8 cellular contexts compared by ENCODE assay signal in the genomic region with DNA sequence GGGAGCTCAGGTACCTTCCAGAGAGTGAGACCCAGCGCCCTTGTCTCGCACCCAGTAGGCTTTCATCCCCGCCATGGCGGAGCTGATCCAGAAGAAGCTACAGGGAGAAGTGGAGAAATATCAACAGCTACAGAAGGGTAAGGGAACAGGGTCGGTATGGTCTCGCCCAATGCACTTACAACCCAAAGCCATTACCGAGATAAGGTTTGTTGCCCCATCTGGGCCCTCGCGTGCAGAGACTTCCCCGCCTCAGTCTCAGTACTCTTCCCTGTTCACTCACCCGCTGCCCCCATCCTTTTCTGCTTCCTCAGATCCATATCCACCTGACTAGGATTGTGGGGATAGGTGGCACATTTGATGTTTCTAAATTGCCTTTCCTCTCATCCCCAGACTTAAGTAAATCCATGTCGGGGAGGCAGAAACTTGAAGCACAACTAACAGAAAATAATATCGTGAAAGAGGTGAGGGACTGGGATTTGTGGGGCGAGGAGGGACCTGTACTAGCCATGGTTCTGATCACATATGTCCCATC. TPM values are rescaled to one million over a fixed set of nuclear protein-coding genes. Genes with fewer than 3 reads are reported as not detected.
A peak's percentile ranks its signal among the peaks of the same experiment; 100 is the strongest.
DNase-seq lines count a peak whose midpoint lies in the region; ATAC-seq, FAIRE-seq and TF ChIP-seq lines count a peak whose summit lies in the region.

No MANE protein-coding gene starts in this region.

- H3K4me3 Mint-ChIP-seq in activated T-helper 2 cell treated with anti-CD3 and anti-CD28 coated beads, Interferon-gamma antibody, Interleukin-2, Interleukin-4, amounts not matched to agents 10 μg/mL and 5 μg/mL and 100 μg/mL, durations not matched to agents 14 hours and 24 hours and 36 hours (ENCODE audit: low read depth) = peak overlapping the region; percentile 98

- peaks cover 25% of the 10 kb centered on the region for H3K4me1 Mint-ChIP-seq in activated T-helper 2 cell treated with anti-CD3 and anti-CD28 coated beads, Interferon-gamma antibody, Interleukin-2, Interleukin-4, amounts not matched to agents 10 μg/mL and 5 μg/mL and 100 μg/mL, durations not matched to agents 14 hours and 24 hours and 36 hours (ENCODE audit: low read depth)

- ATAC-seq in HG02571 (IDR thresholded peaks at IDR 0.05; ENCODE audit: unreplicated experiment) (peak; percentile 13), GM18858 (IDR thresholded peaks at IDR 0.05; ENCODE audit: unreplicated experiment) (no peak)

- 8% methylated on average over 14 of the region's 14 CpGs for WGBS in thymus

- H3K36me3 Mint-ChIP-seq in activated T-helper 2 cell treated with anti-CD3 and anti-CD28 coated beads, Interferon-gamma antibody, Interleukin-2, Interleukin-4, amounts not matched to agents 10 μg/mL and 5 μg/mL and 100 μg/mL, durations not matched to agents 14 hours and 24 hours and 36 hours (ENCODE audit: low read depth) = peaks cover 52% of the 10 kb centered on the region

- no peaks in the 10 kb centered on the region for H3K9me3 Mint-ChIP-seq in activated T-helper 2 cell treated with anti-CD3 and anti-CD28 coated beads, Interferon-gamma antibody, Interleukin-2, Interleukin-4, amounts not matched to agents 10 μg/mL and 5 μg/mL and 100 μg/mL, durations not matched to agents 14 hours and 24 hours and 36 hours

- H3K9me3 ChIP-seq in keratinocyte (ENCODE audit: control insufficient read depth, low read depth, low read length) (no peaks in the 10 kb centered on the region), thymus (ENCODE audit: control insufficient read depth) (no peaks in the 10 kb centered on the region)

- peak overlapping the region; percentile 95 for H3K9ac ChIP-seq in keratinocyte (ENCODE audit: control insufficient read depth, extremely low read depth, insufficient read depth, low read length)

- peaks cover 35 to 47% of the 10 kb centered on the region in 2 experiments for H3K36me3 ChIP-seq in keratinocyte (ENCODE audit: control insufficient read depth in 2 of 2, extremely low read depth in 1 of 2, insufficient read depth in 2 of 2, low read length in 2 of 2)
- H3K36me3 ChIP-seq in thymus (ENCODE audit: control insufficient read depth, insufficient read depth) = peaks cover 38% of the 10 kb centered on the region

- H3K9me1 ChIP-seq in keratinocyte (ENCODE audit: control insufficient read depth, extremely low read depth, insufficient read depth, low read length) = no peaks in the 10 kb centered on the region

- H3K27me3 ChIP-seq in keratinocyte (ENCODE audit: control insufficient read depth, extremely low read depth, insufficient read depth, low read length) (no peaks in the 10 kb centered on the region), thymus (ENCODE audit: control insufficient read depth, insufficient read depth) (no peaks in the 10 kb centered on the region)

- H3K4me1 ChIP-seq in keratinocyte (ENCODE audit: control insufficient read depth, extremely low read depth, insufficient read depth, low read length) = peaks cover 20% of the 10 kb centered on the region
- H3K4me1 ChIP-seq in thymus (ENCODE audit: control insufficient read depth, insufficient read depth, low read length) = peaks cover 7% of the 10 kb centered on the region

- H3K4me3 ChIP-seq in keratinocyte (ENCODE audit: control insufficient read depth in 2 of 3, extremely low read depth in 1 of 3, insufficient read depth in 2 of 3, low read depth in 1 of 3, low read length in 3 of 3) (peak overlapping the region; percentile 54 to 98 (median 95)), thymus (ENCODE audit: low read length) (peak overlapping the region; percentile 59)

- H3K4me2 ChIP-seq in keratinocyte (ENCODE audit: control insufficient read depth, extremely low read depth, insufficient read depth, low read depth, low read length) = peak overlapping the region; percentile 99

- H4K20me1 ChIP-seq in keratinocyte (ENCODE audit: control insufficient read depth, extremely low read depth, insufficient read depth, low read length) = no peaks in the 10 kb centered on the region

- TF ChIP-seq CTCF in keratinocyte (optimal IDR thresholded peaks at IDR 0.05 in 1 of 3, IDR thresholded peaks at IDR 0.05 in 1 of 3, conservative IDR thresholded peaks at IDR 0.05 in 1 of 3; ENCODE audit: extremely low read depth in 1 of 3, insufficient read depth in 2 of 3, low read length in 3 of 3) = no peak

- peak overlapping the region; percentile 95 for H2AFZ ChIP-seq in keratinocyte (ENCODE audit: control insufficient read depth, low read length)

- no peak for FAIRE-seq in keratinocyte (lab: Jason Lieb, UNC)

- peaks cover 49% of the 10 kb centered on the region for H3K79me2 ChIP-seq in keratinocyte (ENCODE audit: control insufficient read depth, insufficient read depth, low read length)

- peak overlapping the region; percentile 88 for H3K27ac Mint-ChIP-seq in activated T-helper 2 cell treated with anti-CD3 and anti-CD28 coated beads, Interferon-gamma antibody, Interleukin-2, Interleukin-4, amounts not matched to agents 10 μg/mL and 5 μg/mL and 100 μg/mL, durations not matched to agents 14 hours and 24 hours and 36 hours

- H3K27me3 Mint-ChIP-seq in activated T-helper 2 cell treated with anti-CD3 and anti-CD28 coated beads, Interferon-gamma antibody, Interleukin-2, Interleukin-4, amounts not matched to agents 10 μg/mL and 5 μg/mL and 100 μg/mL, durations not matched to agents 14 hours and 24 hours and 36 hours (ENCODE audit: low read depth) = no peaks in the 10 kb centered on the region

- H3K27ac ChIP-seq in keratinocyte (ENCODE audit: control insufficient read depth, insufficient read depth, low read length) = peak overlapping the region; percentile 85
- H3K27ac ChIP-seq in thymus (ENCODE audit: low read depth) = peak overlapping the region; percentile 6

- intact Hi-C loops in activated T-helper 2 cell treated with anti-CD3 and anti-CD28 coated beads, Interferon-gamma antibody, Interleukin-2, Interleukin-4, amounts not matched to agents 10 μg/mL and 5 μg/mL and 100 μg/mL, durations not matched to agents 14 hours and 24 hours and 36 hours (cut with micrococcal nuclease) = loop anchor here (1.0 kb wide), 3 partner anchors 9 to 19 kb away; partner anchors contain the start of genes B3GALT4 and VPS52

- DNase-seq in CD1c-positive myeloid dendritic cell (ENCODE audit: extremely low spot score) (peak; percentile 27), keratinocyte (ENCODE audit: low read depth, low spot score) (no peak), NCI-H187 (lab: John Stamatoyannopoulos, UW) (no peak)
- DNase-seq in activated T-helper 2 cell treated with anti-CD3 and anti-CD28 coated beads, Interferon-gamma antibody, Interleukin-2, Interleukin-4, amounts not matched to agents 10 μg/mL and 5 μg/mL and 100 μg/mL, durations not matched to agents 14 hours and 24 hours and 36 hours (ENCODE audit: low spot score) = no peak
- no peak for DNase-seq in stimulated activated CD4-positive, alpha-beta T cell treated with anti-CD3 and anti-CD28 coated beads, Interleukin-2, amount 100 ng/mL, for 48 hours

- dilution Hi-C loops in keratinocyte (cut with MboI; ENCODE audit: extremely low pct_ligation_motif_present, low sequenced_read_pairs) = no loop called here

RNA-seq across cellular contexts. Expression of gene PFDN6, which starts 0.4 kb away (rescaled TPM):
- total RNA-seq in activated T-helper 2 cell treated with anti-CD3 and anti-CD28 coated beads, Interferon-gamma antibody, Interleukin-2, Interleukin-4, amounts not matched to agents 10 μg/mL and 5 μg/mL and 100 μg/mL, durations not matched to agents 14 hours and 24 hours and 36 hours = 104 and 117 TPM in 2 replicates
- polyA plus RNA-seq in keratinocyte (68.3 to 106 TPM (median 68.5 TPM) in 3 replicates), thymus (171 TPM)
- polyA plus RNA-seq in keratinocyte (2011; ENCODE audit: low read depth) = 80.6 TPM
- 58.1 and 84.8 TPM in 2 replicates for polyA plus RNA-seq in keratinocyte (2011; cell fraction: cytosol; rRNA removed)
- 54.4 and 66.0 TPM in 2 replicates for polyA plus RNA-seq in keratinocyte (2011; cell fraction: nucleus; rRNA removed)
- 97.1 and 119 TPM in 2 replicates for polyA plus RNA-seq in keratinocyte (2012; ENCODE audit: low replicate concordance)
- 7.9 to 25.1 TPM (median 15.5 TPM) in 3 replicates for polyA minus RNA-seq in keratinocyte
- 29.5 TPM for polyA minus RNA-seq in keratinocyte (2011; cell fraction: cytosol; rRNA and poly(A)+ RNA removed)
- polyA minus RNA-seq in keratinocyte (2011; cell fraction: nucleus; rRNA and poly(A)+ RNA removed) = 6.6 and 8.8 TPM in 2 replicates

RNA-seq across cellular contexts. Expression of gene WDR46, which starts 0.8 kb away (rescaled TPM):
- 87.3 and 98.3 TPM in 2 replicates for total RNA-seq in activated T-helper 2 cell treated with anti-CD3 and anti-CD28 coated beads, Interferon-gamma antibody, Interleukin-2, Interleukin-4, amounts not matched to agents 10 μg/mL and 5 μg/mL and 100 μg/mL, durations not matched to agents 14 hours and 24 hours and 36 hours
- polyA plus RNA-seq in keratinocyte (43.0 to 49.3 TPM (median 45.0 TPM) in 3 replicates), thymus (68.6 TPM)
- 55.5 TPM for polyA plus RNA-seq in keratinocyte (2011; ENCODE audit: low read depth)
- polyA plus RNA-seq in keratinocyte (2011; cell fraction: cytosol; rRNA removed) = 23.2 and 40.6 TPM in 2 replicates
- 59.1 and 59.7 TPM in 2 replicates for polyA plus RNA-seq in keratinocyte (2011; cell fraction: nucleus; rRNA removed)
- polyA plus RNA-seq in keratinocyte (2012; ENCODE audit: low replicate concordance) = 43.3 and 58.7 TPM in 2 replicates
- polyA minus RNA-seq in keratinocyte = 52.5 to 66.9 TPM (median 62.3 TPM) in 3 replicates
- 66.4 TPM for polyA minus RNA-seq in keratinocyte (2011; cell fraction: cytosol; rRNA and poly(A)+ RNA removed)
- polyA minus RNA-seq in keratinocyte (2011; cell fraction: nucleus; rRNA and poly(A)+ RNA removed) = 28.2 and 33.5 TPM in 2 replicates

RNA-seq across cellular contexts. Expression of gene RGL2, which starts 8.9 kb away (rescaled TPM):
- total RNA-seq in activated T-helper 2 cell treated with anti-CD3 and anti-CD28 coated beads, Interferon-gamma antibody, Interleukin-2, Interleukin-4, amounts not matched to agents 10 μg/mL and 5 μg/mL and 100 μg/mL, durations not matched to agents 14 hours and 24 hours and 36 hours = 31.5 and 32.9 TPM in 2 replicates
- polyA plus RNA-seq in keratinocyte (33.6 to 57.3 TPM (median 35.8 TPM) in 3 replicates), thymus (120 TPM)
- 10.8 TPM for polyA plus RNA-seq in keratinocyte (2011; ENCODE audit: low read depth)
- 24.7 and 34.6 TPM in 2 replicates for polyA plus RNA-seq in keratinocyte (2011; cell fraction: cytosol; rRNA removed)
- polyA plus RNA-seq in keratinocyte (2011; cell fraction: nucleus; rRNA removed) = 107 and 125 TPM in 2 replicates
- 31.8 and 45.3 TPM in 2 replicates for polyA plus RNA-seq in keratinocyte (2012; ENCODE audit: low replicate concordance)
- 39.6 to 64.0 TPM (median 56.8 TPM) in 3 replicates for polyA minus RNA-seq in keratinocyte
- 48.2 TPM for polyA minus RNA-seq in keratinocyte (2011; cell fraction: cytosol; rRNA and poly(A)+ RNA removed)
- polyA minus RNA-seq in keratinocyte (2011; cell fraction: nucleus; rRNA and poly(A)+ RNA removed) = 35.5 and 41.4 TPM in 2 replicates

RNA-seq across cellular contexts. Expression of gene B3GALT4, which starts 12.9 kb away (rescaled TPM):
- total RNA-seq in activated T-helper 2 cell treated with anti-CD3 and anti-CD28 coated beads, Interferon-gamma antibody, Interleukin-2, Interleukin-4, amounts not matched to agents 10 μg/mL and 5 μg/mL and 100 μg/mL, durations not matched to agents 14 hours and 24 hours and 36 hours = 5.1 and 6.5 TPM in 2 replicates
- 0.31 to 0.61 TPM (median 0.49 TPM) in 3 replicates for polyA plus RNA-seq in keratinocyte
- polyA plus RNA-seq in keratinocyte (2011; ENCODE audit: low read depth) = 1.6 TPM
- 0.18 and 0.52 TPM in 2 replicates for polyA plus RNA-seq in keratinocyte (2011; cell fraction: cytosol; rRNA removed)
- 0.23 and 0.42 TPM in 2 replicates for polyA plus RNA-seq in keratinocyte (2011; cell fraction: nucleus; rRNA removed)
- 0.73 and 3.6 TPM in 2 replicates for polyA plus RNA-seq in keratinocyte (2012; ENCODE audit: low replicate concordance)
- 0.19 to 0.82 TPM (median 0.66 TPM) in 3 replicates for polyA minus RNA-seq in keratinocyte
- not detected for polyA minus RNA-seq in keratinocyte (2011; cell fraction: cytosol; rRNA and poly(A)+ RNA removed)
- 0.78 and 0.95 TPM in 2 replicates for polyA minus RNA-seq in keratinocyte (2011; cell fraction: nucleus; rRNA and poly(A)+ RNA removed)
- polyA plus RNA-seq in thymus = 14.9 TPM

RNA-seq across cellular contexts. Expression of gene RPS18, which starts 18.0 kb away (rescaled TPM):
- 3,099 and 3,143 TPM in 2 replicates for total RNA-seq in activated T-helper 2 cell treated with anti-CD3 and anti-CD28 coated beads, Interferon-gamma antibody, Interleukin-2, Interleukin-4, amounts not matched to agents 10 μg/mL and 5 μg/mL and 100 μg/mL, durations not matched to agents 14 hours and 24 hours and 36 hours
- polyA plus RNA-seq in keratinocyte (5,669 to 7,560 TPM (median 6,374 TPM) in 3 replicates), thymus (5,710 TPM)
- polyA plus RNA-seq in keratinocyte (2011; ENCODE audit: low read depth) = 5,131 TPM
- 8,032 and 8,200 TPM in 2 replicates for polyA plus RNA-seq in keratinocyte (2011; cell fraction: cytosol; rRNA removed)
- 2,373 and 2,480 TPM in 2 replicates for polyA plus RNA-seq in keratinocyte (2011; cell fraction: nucleus; rRNA removed)
- 5,588 and 7,887 TPM in 2 replicates for polyA plus RNA-seq in keratinocyte (2012; ENCODE audit: low replicate concordance)
- polyA minus RNA-seq in keratinocyte = 1,658 to 4,031 TPM (median 3,145 TPM) in 3 replicates
- polyA minus RNA-seq in keratinocyte (2011; cell fraction: cytosol; rRNA and poly(A)+ RNA removed) = 1,661 TPM
- 306 and 457 TPM in 2 replicates for polyA minus RNA-seq in keratinocyte (2011; cell fraction: nucleus; rRNA and poly(A)+ RNA removed)
